12 cellular contexts compared by ENCODE assay signal in genomic region chr13:33262997-33263396, GRCh38. TPM values are rescaled to one million over a fixed set of nuclear protein-coding genes. Genes with fewer than 3 reads are reported as not detected.
DNase-seq lines count a peak whose midpoint lies in the region; ATAC-seq and TF ChIP-seq lines count a peak whose summit lies in the region.
"Had no signal": no experiment of that assay in that cellular context is flagged by ENCODE, and none has a peak within 500 bp of the region (broad histone marks: within the 10 kb centered on the region; RNA-seq: fewer than 3 reads in every experiment).

No MANE protein-coding gene starts in this region.

- CTCF ChIA-PET in IMR-90 (lab: Yijun Ruan, JAX), result no interaction called here

- H3K4me1 Mint-ChIP-seq in memory B cell, result no peaks in the 10 kb centered on the region
- H3K4me1 Mint-ChIP-seq in activated T-cell treated with anti-CD3 and anti-CD28 coated beads, Interleukin-2, amount 50 U/mL, for 72 hours (ENCODE audit: low read depth), result no peaks in the 10 kb centered on the region
- H3K4me1 Mint-ChIP-seq: activated CD4-positive, alpha-beta T cell treated with anti-CD3 and anti-CD28 coated beads, Interleukin-2, amount 10 ng/mL, durations not matched to agents 7 days and 5 days had no signal

- dilution Hi-C loops in IMR-90 (cut with HindIII; ENCODE audit: low sequenced_read_pairs, unreplicated experiment), result no loop called here

- H2BK120ac ChIP-seq in IMR-90 (ENCODE audit: low read depth, low read length), result peak overlapping the region; percentile 66; the same call in 1 of the 2 replicates

- intact Hi-C loops in IMR-90 (cut with micrococcal nuclease), result no loop called here

- H3K27me3 Mint-ChIP-seq in memory B cell, result peaks cover 4% of the 10 kb centered on the region
- H3K27me3 Mint-ChIP-seq in activated T-cell treated with anti-CD3 and anti-CD28 coated beads, Interleukin-2, amount 50 U/mL, for 72 hours (ENCODE audit: low read depth), result no peaks in the 10 kb centered on the region

- peak overlapping the region; percentile 18; the same call in 1 of the 2 replicates for H4K91ac ChIP-seq in IMR-90 (ENCODE audit: insufficient read depth, low read depth, low read length)

- H3K4me2 ChIP-seq in IMR-90 (ENCODE audit: low read depth, low read length), result no peak overlapping the region

- H3K56ac ChIP-seq in IMR-90 (ENCODE audit: extremely low read depth, insufficient read depth, low read length), result no peak overlapping the region

- no peaks in the 10 kb centered on the region for H3K9me3 ChIP-seq in IMR-90 (ENCODE audit: control insufficient read depth, insufficient read depth, low read length)

- TF ChIP-seq CTCF in AG10803 (conservative IDR thresholded peaks at IDR 0.05; ENCODE audit: low read length) (0 out of 2 replicates have a peak, but pooled peaks have one; percentile 19), IMR-90 (conservative IDR thresholded peaks at IDR 0.05; ENCODE audit: low read depth, low read length) (peak; percentile 20; the same call in 1 of the 2 replicates)

- POLR2A ChIA-PET in IMR-90 (lab: Charles Lee; ENCODE audit: unreplicated experiment), result interaction anchor here (0.6 kb wide), 1 partner anchor 104 kb away, joined by 3 read pairs; no protein-coding TSS in a partner anchor

- peak overlapping the region; percentile 81 for H2AK5ac ChIP-seq in IMR-90 (ENCODE audit: low read depth, low read length)

- no peak for TF ChIP-seq POLR2A in IMR-90 (IDR thresholded peaks at IDR 0.05; ENCODE audit: low read depth, low read length)

- WGBS in IMR-90 (ENCODE audit: extremely low coverage in 2 of 2, insufficient read length in 1 of 2), 2 experiments, result no CpG with 5 or more reads among the region's 2 CpGs

- H3K27me3 ChIP-seq in IMR-90 (ENCODE audit: control insufficient read depth, insufficient read depth, low read length), result no peaks in the 10 kb centered on the region

- H3K4me3 ChIP-seq in AG10803 (ENCODE audit: low read length) (no peak overlapping the region), IMR-90 (ENCODE audit: insufficient read depth, low read depth, low read length) (no peak overlapping the region)
- H3K4me3 ChIP-seq: skin epidermis had no signal

- in situ Hi-C loops in IMR-90 (cut with MboI; ENCODE audit: low sequenced_read_pairs), result no loop called here

- H3K36me3 Mint-ChIP-seq in memory B cell, result no peaks in the 10 kb centered on the region
- no peaks in the 10 kb centered on the region for H3K36me3 Mint-ChIP-seq in activated T-cell treated with anti-CD3 and anti-CD28 coated beads, Interleukin-2, amount 50 U/mL, for 72 hours (ENCODE audit: insufficient read depth in 2 of 2)

- H3K27ac ChIP-seq in IMR-90 (ENCODE audit: insufficient read depth, low read length) (peak overlapping the region; percentile 13; the same call in 1 of the 2 replicates), angular gyrus (ENCODE audit: low read depth, low read length) (peak overlapping the region; percentile 74)

- peak overlapping the region; percentile 50; the same call in 1 of the 2 replicates for H3K14ac ChIP-seq in IMR-90 (replicated peaks; ENCODE audit: low read depth, low read length)

- 0 out of 2 replicates have a peak overlapping the region, but pooled peaks have one; percentile 39 for H2BK20ac ChIP-seq in IMR-90 (ENCODE audit: low read depth, low read length)

- peaks cover 53% of the 10 kb centered on the region for H3K4me1 ChIP-seq in IMR-90 (ENCODE audit: control insufficient read depth, insufficient read depth, low read length)

- DNase-seq in AG10803 (ENCODE audit: low read depth) (no peak), IMR-90 (no peak), memory B cell (ENCODE audit: low spot score in 2 of 2) (no peak), NCI-H774 (lab: John Stamatoyannopoulos, UW) (no peak)
- DNase-seq in activated T-cell treated with anti-CD3 and anti-CD28 coated beads, Interleukin-2, amount 50 U/mL, for 72 hours, result no peak
- DNase-seq in stimulated activated naive CD4-positive, alpha-beta T cell (lab: John Stamatoyannopoulos, UW), result no peak
- DNase-seq in stimulated activated CD4-positive, alpha-beta T cell treated with anti-CD3 and anti-CD28 coated beads, Interleukin-1b, Interleukin-23, amount 100 ng/mL, for 48 hours, result no peak
- DNase-seq: activated CD4-positive, alpha-beta T cell treated with anti-CD3 and anti-CD28 coated beads, Interleukin-2, amount 10 ng/mL, durations not matched to agents 7 days and 5 days; NCI-H524 treated with DMSO at 0.1 percent for 48 hours had no signal

- H3K4me3 Mint-ChIP-seq in memory B cell, result no peak overlapping the region
- H3K4me3 Mint-ChIP-seq in activated T-cell treated with anti-CD3 and anti-CD28 coated beads, Interleukin-2, amount 50 U/mL, for 72 hours, result no peak overlapping the region
- H3K4me3 Mint-ChIP-seq: activated CD4-positive, alpha-beta T cell treated with anti-CD3 and anti-CD28 coated beads, Interleukin-2, amount 10 ng/mL, durations not matched to agents 7 days and 5 days; stimulated activated naive CD8-positive, alpha-beta T cell treated with anti-CD3 and anti-CD28 coated beads, Interleukin-15, Interleukin-2, amounts not matched to agents 100 ng/mL and 50 ng/mL, for 24 hours had no signal

- H2AFZ ChIP-seq in IMR-90 (replicated peaks; ENCODE audit: low read length, poor library complexity), result no peak overlapping the region

- no peak overlapping the region for H2AK9ac ChIP-seq in IMR-90 (replicated peaks; ENCODE audit: low read depth, low read length, poor library complexity)

- peak; percentile 32 for TF ChIP-seq RAD21 in IMR-90 (IDR thresholded peaks at IDR 0.05; ENCODE audit: low read length)

- H3K27ac Mint-ChIP-seq in memory B cell, result no peak overlapping the region
- no peak overlapping the region for H3K27ac Mint-ChIP-seq in activated T-cell treated with anti-CD3 and anti-CD28 coated beads, Interleukin-2, amount 50 U/mL, for 72 hours
- H3K27ac Mint-ChIP-seq: activated CD4-positive, alpha-beta T cell treated with anti-CD3 and anti-CD28 coated beads, Interleukin-2, amount 10 ng/mL, durations not matched to agents 7 days and 5 days; stimulated activated naive CD8-positive, alpha-beta T cell treated with anti-CD3 and anti-CD28 coated beads, Interleukin-15, Interleukin-2, amounts not matched to agents 100 ng/mL and 50 ng/mL, for 24 hours had no signal

- peak overlapping the region; percentile 38; the same call in 1 of the 2 replicates for H3K18ac ChIP-seq in IMR-90 (ENCODE audit: low read depth, low read length)

- peaks cover 10% of the 10 kb centered on the region for H3K36me3 ChIP-seq in IMR-90 (ENCODE audit: control insufficient read depth, insufficient read depth, low read length)

- no TSS peak for BruUV-seq in IMR-90 (replicated peaks; lab: Mats Ljungman, UMichigan)

- peak overlapping the region; percentile 98 for H2BK5ac ChIP-seq in IMR-90 (ENCODE audit: low read depth, low read length, poor library complexity, severe bottlenecking)

- ATAC-seq in IMR-90 (ENCODE audit: low read depth) (no peak), memory B cell (ENCODE audit: low read depth) (peak; percentile 19)
- no peak for ATAC-seq in activated T-cell treated with anti-CD3 and anti-CD28 coated beads, Interleukin-2, amount 50 U/mL, for 72 hours (replicated peaks in 1 of 2)

- peak overlapping the region; percentile 7 for H4K5ac ChIP-seq in IMR-90 (ENCODE audit: low read depth, low read length)

- peaks cover 56% of the 10 kb centered on the region for H4K20me1 ChIP-seq in IMR-90 (ENCODE audit: insufficient read depth, low read length)

- peak overlapping the region; percentile 57; the same call in 1 of the 2 replicates for H3K4ac ChIP-seq in IMR-90 (ENCODE audit: low read depth, low read length)

- H3K9me3 Mint-ChIP-seq in memory B cell, result no peaks in the 10 kb centered on the region
- no peaks in the 10 kb centered on the region for H3K9me3 Mint-ChIP-seq in activated T-cell treated with anti-CD3 and anti-CD28 coated beads, Interleukin-2, amount 50 U/mL, for 72 hours
- H3K9me3 Mint-ChIP-seq: activated CD4-positive, alpha-beta T cell treated with anti-CD3 and anti-CD28 coated beads, Interleukin-2, amount 10 ng/mL, durations not matched to agents 7 days and 5 days; stimulated activated naive CD8-positive, alpha-beta T cell treated with anti-CD3 and anti-CD28 coated beads, Interleukin-15, Interleukin-2, amounts not matched to agents 100 ng/mL and 50 ng/mL, for 24 hours had no signal

- H3K9ac ChIP-seq in IMR-90 (ENCODE audit: low read depth, low read length), result no peak overlapping the region

- H2BK15ac ChIP-seq in IMR-90 (ENCODE audit: low read depth, low read length), result peak overlapping the region; percentile 76; the same call in 1 of the 3 replicates

- H3K79me1 ChIP-seq in IMR-90 (ENCODE audit: low read depth in 1 of 2, low read length in 2 of 2), result peaks cover 34 to 93% of the 10 kb centered on the region in 2 experiments

- peak overlapping the region; percentile 6 to 62; a peak in 2 of 4 replicates for H4K8ac ChIP-seq in IMR-90 (ENCODE audit: low read depth in 2 of 2, low read length in 2 of 2)

- H3K23ac ChIP-seq in IMR-90 (ENCODE audit: low read depth, low read length), result no peak overlapping the region; the same call in 1 of the 2 replicates

- H3K9me1 ChIP-seq in IMR-90 (ENCODE audit: insufficient read depth, low read length), result peaks cover 43% of the 10 kb centered on the region

TF ChIP-seq in IMR-90, 13 proteins besides CTCF, POLR2A, EP300 and RAD21 (continues in another document):
- TF ChIP-seq SMC3 (IDR thresholded peaks at IDR 0.05; ENCODE audit: low read depth, low read length) (no peak), ELK1 (IDR thresholded peaks at IDR 0.05; ENCODE audit: borderline replicate concordance, low read depth, low read length) (no peak), MAZ (IDR thresholded peaks at IDR 0.05; ENCODE audit: borderline replicate concordance, low read depth, low read length) (no peak), FOS (IDR thresholded peaks at IDR 0.05; ENCODE audit: low read depth, low read length) (no peak), BHLHE40 (IDR thresholded peaks at IDR 0.05; ENCODE audit: low read depth, low read length) (no peak), RCOR1 (IDR thresholded peaks at IDR 0.05; ENCODE audit: insufficient replicate concordance, low read length) (no peak), CEBPB (IDR thresholded peaks at IDR 0.05; ENCODE audit: low read depth, low read length) (no peak)

RNA-seq across cellular contexts. Expression of gene STARD13, which starts 22.6 kb away (rescaled TPM):
- total RNA-seq in IMR-90 (2012; rRNA removed), result 46.6 and 46.9 TPM in 2 replicates
- polyA plus RNA-seq in IMR-90 (2012; rRNA removed), result 23.6 and 27.0 TPM in 2 replicates
- 11.8 and 14.7 TPM in 2 replicates for polyA plus RNA-seq in IMR-90 (2012; cell fraction: cytosol; rRNA removed)
- polyA plus RNA-seq in IMR-90 (2012; cell fraction: nucleus; rRNA removed; ENCODE audit: low replicate concordance), result 43.0 and 67.3 TPM in 2 replicates
- total RNA-seq in activated T-cell treated with anti-CD3 and anti-CD28 coated beads, Interleukin-2, amount 50 U/mL, for 72 hours, result 1 to 10 TPM in 1 of 2 donors, under 1 TPM in 1; 0.50 to 1.4 TPM

Comparison
In these comparisons a context has a peak if more than half of its experiments do, and no peak if none do; other contexts are left out.
1. RNA of gene STARD13, which starts 22.6 kb away (total RNA-seq): 46.6 to 46.9 TPM in IMR-90; 0.50 to 1.4 TPM in activated T-cell treated with anti-CD3 and anti-CD28 coated beads, Interleukin-2, amount 50 U/mL, for 72 hours; every median in the first group is over 10 times any median in the second.